ENCODE assay signal across 1 cellular context in the genomic region with DNA sequence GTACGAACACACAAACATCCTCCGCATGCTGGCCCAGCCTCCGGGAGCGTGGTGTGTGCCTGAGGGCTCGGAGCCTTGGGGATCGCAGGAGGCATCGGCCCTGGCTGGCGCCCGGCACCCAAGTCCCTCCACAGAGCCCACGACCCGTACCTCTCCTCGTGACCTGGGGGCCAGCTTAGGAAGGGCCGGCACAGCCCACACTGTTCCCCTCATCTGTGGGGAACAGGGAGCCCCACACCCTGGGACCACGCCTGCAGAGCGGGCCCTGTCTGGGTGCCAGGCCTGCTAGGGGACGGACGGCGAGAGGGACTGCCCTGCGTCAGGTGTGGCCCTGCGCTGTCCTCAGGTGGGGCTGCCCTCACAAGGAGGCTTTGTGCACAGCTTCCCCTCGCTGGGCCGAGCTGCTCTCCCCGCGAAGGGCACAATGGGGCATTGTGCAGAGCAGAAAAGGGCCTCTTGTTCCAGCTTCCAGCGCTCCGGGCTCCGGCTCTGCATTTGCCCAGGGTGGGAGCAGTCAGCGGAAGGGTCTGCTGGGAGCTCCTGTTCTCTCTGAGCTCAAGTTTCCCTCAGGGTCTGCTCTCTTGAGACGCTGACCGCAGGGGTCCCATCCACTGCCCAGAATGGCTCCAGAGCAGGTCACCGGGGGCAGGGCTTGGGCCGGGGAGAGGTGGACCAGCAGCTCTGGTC.
TF ChIP-seq lines count a peak whose summit lies in the region.

No MANE protein-coding gene starts in this region.

TF ChIP-seq in HepG2, 621 proteins besides CTCF, POLR2A, EP300 and RAD21 (continued from another document and continues in another):
- TF ChIP-seq, protein P1, sequence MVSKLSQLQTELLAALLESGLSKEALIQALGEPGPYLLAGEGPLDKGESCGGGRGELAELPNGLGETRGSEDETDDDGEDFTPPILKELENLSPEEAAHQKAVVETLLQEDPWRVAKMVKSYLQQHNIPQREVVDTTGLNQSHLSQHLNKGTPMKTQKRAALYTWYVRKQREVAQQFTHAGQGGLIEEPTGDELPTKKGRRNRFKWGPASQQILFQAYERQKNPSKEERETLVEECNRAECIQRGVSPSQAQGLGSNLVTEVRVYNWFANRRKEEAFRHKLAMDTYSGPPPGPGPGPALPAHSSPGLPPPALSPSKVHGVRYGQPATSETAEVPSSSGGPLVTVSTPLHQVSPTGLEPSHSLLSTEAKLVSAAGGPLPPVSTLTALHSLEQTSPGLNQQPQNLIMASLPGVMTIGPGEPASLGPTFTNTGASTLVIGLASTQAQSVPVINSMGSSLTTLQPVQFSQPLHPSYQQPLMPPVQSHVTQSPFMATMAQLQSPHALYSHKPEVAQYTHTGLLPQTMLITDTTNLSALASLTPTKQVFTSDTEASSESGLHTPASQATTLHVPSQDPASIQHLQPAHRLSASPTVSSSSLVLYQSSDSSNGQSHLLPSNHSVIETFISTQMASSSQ (IDR thresholded peaks at IDR 0.05; ENCODE audit: low read depth), result no peak
- TF ChIP-seq, protein P1 (CRISPR knock-in tag; IDR thresholded peaks at IDR 0.05; ENCODE audit: borderline replicate concordance), result 0 out of 2 replicates have a peak, but pooled peaks have one; percentile 40
- TF ChIP-seq ZNF333 (CRISPR knock-in tag; IDR thresholded peaks at IDR 0.05; ENCODE audit: borderline replicate concordance) (no peak), ZNF234 (CRISPR knock-in tag; conservative IDR thresholded peaks at IDR 0.05) (no peak), RBM39 (IDR thresholded peaks at IDR 0.05; ENCODE audit: low read depth, low read length, poor library complexity, severe bottlenecking) (peak; percentile 60), POGZ (CRISPR knock-in tag; IDR thresholded peaks at IDR 0.05) (no peak), CREM (IDR thresholded peaks at IDR 0.05) (no peak), CREM (CRISPR knock-in tag; IDR thresholded peaks at IDR 0.05) (no peak), CBX2 (IDR thresholded peaks at IDR 0.05; ENCODE audit: low read depth, low read length) (no peak), CBX2 (CRISPR knock-in tag; IDR thresholded peaks at IDR 0.05; ENCODE audit: low read depth) (peak; percentile 55; the same call in 1 of the 2 replicates), ZNF598 (CRISPR knock-in tag; IDR thresholded peaks at IDR 0.05; ENCODE audit: borderline replicate concordance) (0 out of 2 replicates have a peak, but pooled peaks have one; percentile 18), ZNF792 (CRISPR knock-in tag; IDR thresholded peaks at IDR 0.05) (peak; percentile 53; the same call in 1 of the 2 replicates), ZNF547 (CRISPR knock-in tag; IDR thresholded peaks at IDR 0.05) (no peak), ZNF563 (CRISPR knock-in tag; IDR thresholded peaks at IDR 0.05) (peak; percentile 46; the same call in 1 of the 2 replicates), HNRNPLL (IDR thresholded peaks at IDR 0.05; ENCODE audit: low read depth, low read length, poor library complexity, severe bottlenecking) (peak; percentile 89), NONO (IDR thresholded peaks at IDR 0.05) (no peak), NONO (CRISPR knock-in tag; conservative IDR thresholded peaks at IDR 0.05) (no peak), ZNF33B (CRISPR knock-in tag; IDR thresholded peaks at IDR 0.05) (no peak), HOXA3 (CRISPR knock-in tag; IDR thresholded peaks at IDR 0.05) (peak; percentile 75), NR2C2 (CRISPR knock-in tag; IDR thresholded peaks at IDR 0.05; ENCODE audit: borderline replicate concordance) (no peak), ELF1 (CRISPR knock-in tag; IDR thresholded peaks at IDR 0.05) (no peak; the same call in 1 of the 2 replicates), RFXAP (CRISPR knock-in tag; IDR thresholded peaks at IDR 0.05; ENCODE audit: borderline replicate concordance) (peak; percentile 33; the same call in 1 of the 2 replicates), SRSF4 (IDR thresholded peaks at IDR 0.05; ENCODE audit: low read depth, low read length, poor library complexity, severe bottlenecking) (no peak), ARHGAP35 (CRISPR knock-in tag; IDR thresholded peaks at IDR 0.05; ENCODE audit: borderline replicate concordance) (no peak; the same call in 1 of the 2 replicates), NFYC (CRISPR knock-in tag; IDR thresholded peaks at IDR 0.05) (no peak), ATM (IDR thresholded peaks at IDR 0.05; ENCODE audit: borderline replicate concordance) (no peak), RNF2 (conservative IDR thresholded peaks at IDR 0.05; ENCODE audit: low read depth) (peak; percentile 53; the same call in 1 of the 2 replicates), TEF (CRISPR knock-in tag; IDR thresholded peaks at IDR 0.05) (no peak), NPAS2 (CRISPR knock-in tag; IDR thresholded peaks at IDR 0.05; ENCODE audit: borderline replicate concordance) (no peak), SOX13 (IDR thresholded peaks at IDR 0.05) (0 out of 2 replicates have a peak, but pooled peaks have one; percentile 35), SOX13 (CRISPR knock-in tag; conservative IDR thresholded peaks at IDR 0.05 in 1 of 2, IDR thresholded peaks at IDR 0.05 in 1 of 2) (peak in 1 of 2 experiments; percentile 92; a peak in 2 of 4 replicates), KDM2A (CRISPR knock-in tag; IDR thresholded peaks at IDR 0.05; ENCODE audit: borderline replicate concordance, low read depth) (peak; percentile 70; the same call in 1 of the 2 replicates), SPEN (CRISPR knock-in tag; IDR thresholded peaks at IDR 0.05; ENCODE audit: low read depth) (peak; percentile 31; the same call in 1 of the 2 replicates), ZNF619 (CRISPR knock-in tag; IDR thresholded peaks at IDR 0.05) (no peak), MED1 (CRISPR knock-in tag; IDR thresholded peaks at IDR 0.05) (peak; percentile 49; the same call in 1 of the 2 replicates), ZNF121 (CRISPR knock-in tag; IDR thresholded peaks at IDR 0.05) (no peak), XBP1 (CRISPR knock-in tag; IDR thresholded peaks at IDR 0.05) (no peak), JDP2 (CRISPR knock-in tag; IDR thresholded peaks at IDR 0.05; ENCODE audit: borderline replicate concordance) (no peak), KDM5B (CRISPR knock-in tag; IDR thresholded peaks at IDR 0.05; ENCODE audit: borderline replicate concordance) (peak; percentile 65; the same call in 1 of the 2 replicates), MYPOP (CRISPR knock-in tag; IDR thresholded peaks at IDR 0.05) (0 out of 2 replicates have a peak, but pooled peaks have one; percentile 49), NFKB2 (CRISPR knock-in tag; IDR thresholded peaks at IDR 0.05; ENCODE audit: borderline replicate concordance) (peak; percentile 42; the same call in 1 of the 2 replicates), ZNF510 (CRISPR knock-in tag; IDR thresholded peaks at IDR 0.05; ENCODE audit: low read depth) (no peak), ZNF570 (CRISPR knock-in tag; IDR thresholded peaks at IDR 0.05; ENCODE audit: borderline replicate concordance) (no peak), TEAD2 (CRISPR knock-in tag; IDR thresholded peaks at IDR 0.05) (no peak)
- TF ChIP-seq, protein P2, sequence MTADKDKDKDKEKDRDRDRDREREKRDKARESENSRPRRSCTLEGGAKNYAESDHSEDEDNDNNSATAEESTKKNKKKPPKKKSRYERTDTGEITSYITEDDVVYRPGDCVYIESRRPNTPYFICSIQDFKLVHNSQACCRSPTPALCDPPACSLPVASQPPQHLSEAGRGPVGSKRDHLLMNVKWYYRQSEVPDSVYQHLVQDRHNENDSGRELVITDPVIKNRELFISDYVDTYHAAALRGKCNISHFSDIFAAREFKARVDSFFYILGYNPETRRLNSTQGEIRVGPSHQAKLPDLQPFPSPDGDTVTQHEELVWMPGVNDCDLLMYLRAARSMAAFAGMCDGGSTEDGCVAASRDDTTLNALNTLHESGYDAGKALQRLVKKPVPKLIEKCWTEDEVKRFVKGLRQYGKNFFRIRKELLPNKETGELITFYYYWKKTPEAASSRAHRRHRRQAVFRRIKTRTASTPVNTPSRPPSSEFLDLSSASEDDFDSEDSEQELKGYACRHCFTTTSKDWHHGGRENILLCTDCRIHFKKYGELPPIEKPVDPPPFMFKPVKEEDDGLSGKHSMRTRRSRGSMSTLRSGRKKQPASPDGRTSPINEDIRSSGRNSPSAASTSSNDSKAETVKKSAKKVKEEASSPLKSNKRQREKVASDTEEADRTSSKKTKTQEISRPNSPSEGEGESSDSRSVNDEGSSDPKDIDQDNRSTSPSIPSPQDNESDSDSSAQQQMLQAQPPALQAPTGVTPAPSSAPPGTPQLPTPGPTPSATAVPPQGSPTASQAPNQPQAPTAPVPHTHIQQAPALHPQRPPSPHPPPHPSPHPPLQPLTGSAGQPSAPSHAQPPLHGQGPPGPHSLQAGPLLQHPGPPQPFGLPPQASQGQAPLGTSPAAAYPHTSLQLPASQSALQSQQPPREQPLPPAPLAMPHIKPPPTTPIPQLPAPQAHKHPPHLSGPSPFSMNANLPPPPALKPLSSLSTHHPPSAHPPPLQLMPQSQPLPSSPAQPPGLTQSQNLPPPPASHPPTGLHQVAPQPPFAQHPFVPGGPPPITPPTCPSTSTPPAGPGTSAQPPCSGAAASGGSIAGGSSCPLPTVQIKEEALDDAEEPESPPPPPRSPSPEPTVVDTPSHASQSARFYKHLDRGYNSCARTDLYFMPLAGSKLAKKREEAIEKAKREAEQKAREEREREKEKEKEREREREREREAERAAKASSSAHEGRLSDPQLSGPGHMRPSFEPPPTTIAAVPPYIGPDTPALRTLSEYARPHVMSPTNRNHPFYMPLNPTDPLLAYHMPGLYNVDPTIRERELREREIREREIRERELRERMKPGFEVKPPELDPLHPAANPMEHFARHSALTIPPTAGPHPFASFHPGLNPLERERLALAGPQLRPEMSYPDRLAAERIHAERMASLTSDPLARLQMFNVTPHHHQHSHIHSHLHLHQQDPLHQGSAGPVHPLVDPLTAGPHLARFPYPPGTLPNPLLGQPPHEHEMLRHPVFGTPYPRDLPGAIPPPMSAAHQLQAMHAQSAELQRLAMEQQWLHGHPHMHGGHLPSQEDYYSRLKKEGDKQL (CRISPR knock-in tag; IDR thresholded peaks at IDR 0.05; ENCODE audit: low read depth), result no peak
- TF ChIP-seq, protein P3, sequence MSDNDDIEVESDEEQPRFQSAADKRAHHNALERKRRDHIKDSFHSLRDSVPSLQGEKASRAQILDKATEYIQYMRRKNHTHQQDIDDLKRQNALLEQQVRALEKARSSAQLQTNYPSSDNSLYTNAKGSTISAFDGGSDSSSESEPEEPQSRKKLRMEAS (IDR thresholded peaks at IDR 0.05), result peak; percentile 65; the same call in 1 of the 2 replicates
- TF ChIP-seq, protein P4, sequence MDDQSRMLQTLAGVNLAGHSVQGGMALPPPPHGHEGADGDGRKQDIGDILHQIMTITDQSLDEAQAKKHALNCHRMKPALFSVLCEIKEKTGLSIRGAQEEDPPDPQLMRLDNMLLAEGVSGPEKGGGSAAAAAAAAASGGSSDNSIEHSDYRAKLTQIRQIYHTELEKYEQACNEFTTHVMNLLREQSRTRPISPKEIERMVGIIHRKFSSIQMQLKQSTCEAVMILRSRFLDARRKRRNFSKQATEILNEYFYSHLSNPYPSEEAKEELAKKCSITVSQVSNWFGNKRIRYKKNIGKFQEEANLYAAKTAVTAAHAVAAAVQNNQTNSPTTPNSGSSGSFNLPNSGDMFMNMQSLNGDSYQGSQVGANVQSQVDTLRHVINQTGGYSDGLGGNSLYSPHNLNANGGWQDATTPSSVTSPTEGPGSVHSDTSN (CRISPR knock-in tag; IDR thresholded peaks at IDR 0.05; ENCODE audit: borderline replicate concordance), result no peak
- TF ChIP-seq, protein P5, sequence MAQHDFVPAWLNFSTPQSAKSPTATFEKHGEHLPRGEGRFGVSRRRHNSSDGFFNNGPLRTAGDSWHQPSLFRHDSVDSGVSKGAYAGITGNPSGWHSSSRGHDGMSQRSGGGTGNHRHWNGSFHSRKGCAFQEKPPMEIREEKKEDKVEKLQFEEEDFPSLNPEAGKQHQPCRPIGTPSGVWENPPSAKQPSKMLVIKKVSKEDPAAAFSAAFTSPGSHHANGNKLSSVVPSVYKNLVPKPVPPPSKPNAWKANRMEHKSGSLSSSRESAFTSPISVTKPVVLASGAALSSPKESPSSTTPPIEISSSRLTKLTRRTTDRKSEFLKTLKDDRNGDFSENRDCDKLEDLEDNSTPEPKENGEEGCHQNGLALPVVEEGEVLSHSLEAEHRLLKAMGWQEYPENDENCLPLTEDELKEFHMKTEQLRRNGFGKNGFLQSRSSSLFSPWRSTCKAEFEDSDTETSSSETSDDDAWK (CRISPR knock-in tag; IDR thresholded peaks at IDR 0.05), result no peak
- TF ChIP-seq, protein P6, sequence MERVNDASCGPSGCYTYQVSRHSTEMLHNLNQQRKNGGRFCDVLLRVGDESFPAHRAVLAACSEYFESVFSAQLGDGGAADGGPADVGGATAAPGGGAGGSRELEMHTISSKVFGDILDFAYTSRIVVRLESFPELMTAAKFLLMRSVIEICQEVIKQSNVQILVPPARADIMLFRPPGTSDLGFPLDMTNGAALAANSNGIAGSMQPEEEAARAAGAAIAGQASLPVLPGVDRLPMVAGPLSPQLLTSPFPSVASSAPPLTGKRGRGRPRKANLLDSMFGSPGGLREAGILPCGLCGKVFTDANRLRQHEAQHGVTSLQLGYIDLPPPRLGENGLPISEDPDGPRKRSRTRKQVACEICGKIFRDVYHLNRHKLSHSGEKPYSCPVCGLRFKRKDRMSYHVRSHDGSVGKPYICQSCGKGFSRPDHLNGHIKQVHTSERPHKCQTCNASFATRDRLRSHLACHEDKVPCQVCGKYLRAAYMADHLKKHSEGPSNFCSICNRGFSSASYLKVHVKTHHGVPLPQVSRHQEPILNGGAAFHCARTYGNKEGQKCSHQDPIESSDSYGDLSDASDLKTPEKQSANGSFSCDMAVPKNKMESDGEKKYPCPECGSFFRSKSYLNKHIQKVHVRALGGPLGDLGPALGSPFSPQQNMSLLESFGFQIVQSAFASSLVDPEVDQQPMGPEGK (CRISPR knock-in tag; IDR thresholded peaks at IDR 0.05), result peak; percentile 61
